ENCODE assay signal across 1 cellular context in the genomic region with DNA sequence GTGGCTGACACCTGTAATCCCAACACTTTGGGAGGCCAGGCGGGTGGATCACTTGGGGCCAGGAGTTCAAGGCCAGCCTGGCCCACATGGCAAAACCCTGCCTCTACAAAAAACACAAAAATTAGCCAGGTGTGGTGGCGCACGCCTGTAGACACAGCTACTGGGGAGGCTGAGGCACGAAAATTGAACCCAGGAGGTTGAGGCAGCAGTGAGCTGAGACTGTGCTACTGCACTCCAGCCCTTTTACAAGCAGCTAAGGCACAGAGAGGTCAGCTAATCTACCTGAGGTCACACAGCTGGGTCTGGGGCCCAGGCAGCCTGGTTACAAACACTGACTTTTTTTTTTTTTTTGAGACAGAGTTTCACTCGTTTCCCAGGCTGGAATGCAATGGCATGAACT.
TF ChIP-seq lines count a peak whose summit lies in the region.

No MANE protein-coding gene starts in this region.

TF ChIP-seq in HepG2, 621 proteins besides CTCF, POLR2A, EP300 and RAD21:
- TF ChIP-seq ZNF460 (CRISPR knock-in tag; IDR thresholded peaks at IDR 0.05; ENCODE audit: borderline replicate concordance) (peak; percentile 56; the same call in 1 of the 2 replicates), ZNF768 (CRISPR knock-in tag; IDR thresholded peaks at IDR 0.05) (peak; percentile 93)
- TF ChIP-seq, protein P1, sequence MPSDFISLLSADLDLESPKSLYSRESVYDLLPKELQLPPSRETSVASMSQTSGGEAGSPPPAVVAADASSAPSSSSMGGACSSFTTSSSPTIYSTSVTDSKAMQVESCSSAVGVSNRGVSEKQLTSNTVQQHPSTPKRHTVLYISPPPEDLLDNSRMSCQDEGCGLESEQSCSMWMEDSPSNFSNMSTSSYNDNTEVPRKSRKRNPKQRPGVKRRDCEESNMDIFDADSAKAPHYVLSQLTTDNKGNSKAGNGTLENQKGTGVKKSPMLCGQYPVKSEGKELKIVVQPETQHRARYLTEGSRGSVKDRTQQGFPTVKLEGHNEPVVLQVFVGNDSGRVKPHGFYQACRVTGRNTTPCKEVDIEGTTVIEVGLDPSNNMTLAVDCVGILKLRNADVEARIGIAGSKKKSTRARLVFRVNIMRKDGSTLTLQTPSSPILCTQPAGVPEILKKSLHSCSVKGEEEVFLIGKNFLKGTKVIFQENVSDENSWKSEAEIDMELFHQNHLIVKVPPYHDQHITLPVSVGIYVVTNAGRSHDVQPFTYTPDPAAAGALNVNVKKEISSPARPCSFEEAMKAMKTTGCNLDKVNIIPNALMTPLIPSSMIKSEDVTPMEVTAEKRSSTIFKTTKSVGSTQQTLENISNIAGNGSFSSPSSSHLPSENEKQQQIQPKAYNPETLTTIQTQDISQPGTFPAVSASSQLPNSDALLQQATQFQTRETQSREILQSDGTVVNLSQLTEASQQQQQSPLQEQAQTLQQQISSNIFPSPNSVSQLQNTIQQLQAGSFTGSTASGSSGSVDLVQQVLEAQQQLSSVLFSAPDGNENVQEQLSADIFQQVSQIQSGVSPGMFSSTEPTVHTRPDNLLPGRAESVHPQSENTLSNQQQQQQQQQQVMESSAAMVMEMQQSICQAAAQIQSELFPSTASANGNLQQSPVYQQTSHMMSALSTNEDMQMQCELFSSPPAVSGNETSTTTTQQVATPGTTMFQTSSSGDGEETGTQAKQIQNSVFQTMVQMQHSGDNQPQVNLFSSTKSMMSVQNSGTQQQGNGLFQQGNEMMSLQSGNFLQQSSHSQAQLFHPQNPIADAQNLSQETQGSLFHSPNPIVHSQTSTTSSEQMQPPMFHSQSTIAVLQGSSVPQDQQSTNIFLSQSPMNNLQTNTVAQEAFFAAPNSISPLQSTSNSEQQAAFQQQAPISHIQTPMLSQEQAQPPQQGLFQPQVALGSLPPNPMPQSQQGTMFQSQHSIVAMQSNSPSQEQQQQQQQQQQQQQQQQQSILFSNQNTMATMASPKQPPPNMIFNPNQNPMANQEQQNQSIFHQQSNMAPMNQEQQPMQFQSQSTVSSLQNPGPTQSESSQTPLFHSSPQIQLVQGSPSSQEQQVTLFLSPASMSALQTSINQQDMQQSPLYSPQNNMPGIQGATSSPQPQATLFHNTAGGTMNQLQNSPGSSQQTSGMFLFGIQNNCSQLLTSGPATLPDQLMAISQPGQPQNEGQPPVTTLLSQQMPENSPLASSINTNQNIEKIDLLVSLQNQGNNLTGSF (CRISPR knock-in tag; IDR thresholded peaks at IDR 0.05): no peak
- TF ChIP-seq, protein P2, sequence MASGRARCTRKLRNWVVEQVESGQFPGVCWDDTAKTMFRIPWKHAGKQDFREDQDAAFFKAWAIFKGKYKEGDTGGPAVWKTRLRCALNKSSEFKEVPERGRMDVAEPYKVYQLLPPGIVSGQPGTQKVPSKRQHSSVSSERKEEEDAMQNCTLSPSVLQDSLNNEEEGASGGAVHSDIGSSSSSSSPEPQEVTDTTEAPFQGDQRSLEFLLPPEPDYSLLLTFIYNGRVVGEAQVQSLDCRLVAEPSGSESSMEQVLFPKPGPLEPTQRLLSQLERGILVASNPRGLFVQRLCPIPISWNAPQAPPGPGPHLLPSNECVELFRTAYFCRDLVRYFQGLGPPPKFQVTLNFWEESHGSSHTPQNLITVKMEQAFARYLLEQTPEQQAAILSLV (CRISPR knock-in tag; IDR thresholded peaks at IDR 0.05; ENCODE audit: borderline replicate concordance): no peak
TF ChIP-seq in HepG2: peak in this region for 2.
